13 cellular contexts compared by ENCODE assay signal in the genomic region with DNA sequence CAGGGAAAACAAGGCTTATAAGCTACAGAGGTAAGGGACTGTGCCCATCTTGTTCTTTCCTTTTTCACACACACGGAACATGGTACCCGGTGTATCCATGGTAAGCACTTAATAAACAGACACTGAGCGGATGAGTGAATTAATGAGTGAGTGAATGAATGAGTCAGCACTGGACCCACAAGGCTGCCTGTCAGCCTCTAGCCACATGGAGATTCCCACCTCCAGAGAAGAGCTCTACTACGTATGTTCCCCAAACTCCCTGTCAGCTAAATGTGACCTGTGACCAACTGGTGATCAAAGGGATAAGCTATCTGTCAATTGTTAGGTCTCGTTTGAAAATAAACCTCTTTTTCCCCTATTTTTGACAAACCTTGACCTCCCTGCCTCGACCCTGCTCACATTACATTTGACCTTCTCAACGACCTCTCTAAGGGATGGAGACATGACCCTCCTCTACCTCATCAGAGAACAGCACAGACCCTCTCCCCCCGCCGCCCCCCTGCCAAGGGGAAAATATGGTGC. TPM values are rescaled to one million over a fixed set of nuclear protein-coding genes. Genes with fewer than 3 reads are reported as not detected.
DNase-seq lines count a peak whose midpoint lies in the region; ATAC-seq and FAIRE-seq lines count a peak whose summit lies in the region.
"Had no signal": no experiment of that assay in that cellular context is flagged by ENCODE, and none has a peak within 500 bp of the region (broad histone marks: within the 10 kb centered on the region; RNA-seq: fewer than 3 reads in every experiment).

No MANE protein-coding gene starts in this region.

- peaks cover 4% of the 10 kb centered on the region for H3K9me3 Mint-ChIP-seq in activated T-cell treated with anti-CD3 and anti-CD28 coated beads, Interleukin-2, amount 50 U/mL, for 24 hours
- peaks cover 5% of the 10 kb centered on the region for H3K9me3 Mint-ChIP-seq in activated naive CD8-positive, alpha-beta T cell treated with anti-CD3 and anti-CD28 coated beads for 36 hours
- no peaks in the 10 kb centered on the region for H3K9me3 Mint-ChIP-seq in stimulated activated effector memory CD8-positive, alpha-beta T cell treated with anti-CD3 and anti-CD28 coated beads, Interleukin-12 subunit alpha, Interleukin-12 subunit beta, amount 100 ng/mL, for 72 hours
- H3K9me3 Mint-ChIP-seq: GM23338 had no signal

- no peak for DNase-seq in activated T-cell treated with anti-CD3 and anti-CD28 coated beads, Interleukin-2, amount 50 U/mL, for 24 hours
- DNase-seq in activated T-cell treated with anti-CD3 and anti-CD28 coated beads, Interleukin-2, amount 50 U/mL, for 48 hours, result no peak
- DNase-seq in activated naive CD8-positive, alpha-beta T cell treated with anti-CD3 and anti-CD28 coated beads for 36 hours, result no peak
- no peak for DNase-seq in stimulated activated effector memory CD8-positive, alpha-beta T cell treated with anti-CD3 and anti-CD28 coated beads, Interleukin-12 subunit alpha, Interleukin-12 subunit beta, amount 100 ng/mL, for 72 hours (ENCODE audit: low spot score in 2 of 2)
- DNase-seq in middle frontal gyrus (ENCODE audit: extremely low spot score, low spot score) (no peak), GM19239 (ENCODE audit: insufficient read length, low spot score) (no peak), NCI-H146 treated with DMSO at 0.1 percent for 48 hours (lab: John Stamatoyannopoulos, UW; ENCODE audit: unreplicated experiment) (no peak)
- DNase-seq: DMS 273 treated with DMSO at 0.1 percent for 48 hours, mesenchymal stem cell, NCI-H1092 treated with DMSO at 0.1 percent for 48 hours had no signal

- peaks cover 93% of the 10 kb centered on the region for H3K4me1 Mint-ChIP-seq in activated T-cell treated with anti-CD3 and anti-CD28 coated beads, Interleukin-2, amount 50 U/mL, for 24 hours (ENCODE audit: low read depth)
- H3K4me1 Mint-ChIP-seq in activated naive CD8-positive, alpha-beta T cell treated with anti-CD3 and anti-CD28 coated beads for 36 hours, result peaks cover 84% of the 10 kb centered on the region
- H3K4me1 Mint-ChIP-seq in stimulated activated effector memory CD8-positive, alpha-beta T cell treated with anti-CD3 and anti-CD28 coated beads, Interleukin-12 subunit alpha, Interleukin-12 subunit beta, amount 100 ng/mL, for 72 hours, result peaks cover 95% of the 10 kb centered on the region

- H3K27ac Mint-ChIP-seq in activated T-cell treated with anti-CD3 and anti-CD28 coated beads, Interleukin-2, amount 50 U/mL, for 24 hours, result peak overlapping the region; percentile 98
- H3K27ac Mint-ChIP-seq in activated naive CD8-positive, alpha-beta T cell treated with anti-CD3 and anti-CD28 coated beads for 36 hours, result peak overlapping the region; percentile 96
- H3K27ac Mint-ChIP-seq in stimulated activated effector memory CD8-positive, alpha-beta T cell treated with anti-CD3 and anti-CD28 coated beads, Interleukin-12 subunit alpha, Interleukin-12 subunit beta, amount 100 ng/mL, for 72 hours, result peak overlapping the region; percentile 97
- H3K27ac Mint-ChIP-seq: GM23338 had no signal

- peaks cover 55% of the 10 kb centered on the region for H3K36me3 Mint-ChIP-seq in activated T-cell treated with anti-CD3 and anti-CD28 coated beads, Interleukin-2, amount 50 U/mL, for 24 hours (ENCODE audit: low read depth)
- peaks cover 51% of the 10 kb centered on the region for H3K36me3 Mint-ChIP-seq in activated naive CD8-positive, alpha-beta T cell treated with anti-CD3 and anti-CD28 coated beads for 36 hours
- H3K36me3 Mint-ChIP-seq in stimulated activated effector memory CD8-positive, alpha-beta T cell treated with anti-CD3 and anti-CD28 coated beads, Interleukin-12 subunit alpha, Interleukin-12 subunit beta, amount 100 ng/mL, for 72 hours, result peaks cover 20% of the 10 kb centered on the region

- H3K4me3 Mint-ChIP-seq in activated T-cell treated with anti-CD3 and anti-CD28 coated beads, Interleukin-2, amount 50 U/mL, for 24 hours, result no peak overlapping the region
- no peak overlapping the region for H3K4me3 Mint-ChIP-seq in activated naive CD8-positive, alpha-beta T cell treated with anti-CD3 and anti-CD28 coated beads for 36 hours
- H3K4me3 Mint-ChIP-seq in stimulated activated effector memory CD8-positive, alpha-beta T cell treated with anti-CD3 and anti-CD28 coated beads, Interleukin-12 subunit alpha, Interleukin-12 subunit beta, amount 100 ng/mL, for 72 hours, result peak overlapping the region; percentile 75
- H3K4me3 Mint-ChIP-seq: GM23338 had no signal

- FAIRE-seq in GM19239 (lab: Jason Lieb, UNC), result no peak
- FAIRE-seq: astrocyte had no signal

- peak; percentile 24 for ATAC-seq in HG03064 (IDR thresholded peaks at IDR 0.05; ENCODE audit: low read depth, unreplicated experiment)
- peak; percentile 9 for ATAC-seq in stimulated activated effector memory CD8-positive, alpha-beta T cell treated with anti-CD3 and anti-CD28 coated beads, Interleukin-12 subunit alpha, Interleukin-12 subunit beta, amount 100 ng/mL, for 72 hours
- ATAC-seq: GM23338 had no signal

- H3K27me3 Mint-ChIP-seq in activated T-cell treated with anti-CD3 and anti-CD28 coated beads, Interleukin-2, amount 50 U/mL, for 24 hours, result no peaks in the 10 kb centered on the region
- H3K27me3 Mint-ChIP-seq in activated naive CD8-positive, alpha-beta T cell treated with anti-CD3 and anti-CD28 coated beads for 36 hours, result no peaks in the 10 kb centered on the region

RNA-seq across cellular contexts. Expression of a gene that starts 24.5 kb away (rescaled TPM):
- 10 to 100 TPM; 40.4 to 45.1 TPM for total RNA-seq in activated naive CD8-positive, alpha-beta T cell treated with anti-CD3 and anti-CD28 coated beads for 36 hours
